ENCODE assay signal across 8 cellular contexts in genomic region chr14:81534510-81535074, GRCh38. TPM values are rescaled to one million over a fixed set of nuclear protein-coding genes. Genes with fewer than 3 reads are reported as not detected.
DNase-seq lines count a peak whose midpoint lies in the region; ATAC-seq and TF ChIP-seq lines count a peak whose summit lies in the region.

No MANE protein-coding gene starts in this region.

- RAD21 ChIA-PET in HCT116 (lab: Charles Lee; ENCODE audit: low non-redundant PET in 1 of 2, low total read pairs in 2 of 2, uncharacterized antibody in 2 of 2, unreplicated experiment in 2 of 2), result no interaction called here

- H3K36me3 Mint-ChIP-seq in activated naive CD8-positive, alpha-beta T cell treated with anti-CD3 and anti-CD28 coated beads for 36 hours, result no peaks in the 10 kb centered on the region
- H3K36me3 Mint-ChIP-seq in naive thymus-derived CD4-positive, alpha-beta T cell, result peaks cover 0 to 3% (median 0%) of the 10 kb centered on the region in 5 donors

- TF ChIP-seq RAD21 in HCT116 (IDR thresholded peaks at IDR 0.05; ENCODE audit: low read depth), result no peak

- peaks cover 19% of the 10 kb centered on the region for H3K79me2 ChIP-seq in HCT116 (ENCODE audit: insufficient read depth, low read length)

- peak overlapping the region; percentile 96 for H2AFZ ChIP-seq in HCT116 (ENCODE audit: low read depth, low read length, poor library complexity, severe bottlenecking)

- H3K27ac Mint-ChIP-seq in activated naive CD8-positive, alpha-beta T cell treated with anti-CD3 and anti-CD28 coated beads for 36 hours, result peak overlapping the region; percentile 84
- H3K27ac Mint-ChIP-seq in naive thymus-derived CD4-positive, alpha-beta T cell, result peak overlapping the region in 8 of 9 donors; percentile 64 to 97 (median 92)

- peak overlapping the region in 3 of 10 experiments; percentile 14 to 27 (median 26); a peak in 6 of 20 replicates for H3K4me3 ChIP-seq in BLaER1 treated with 17β-estradiol and CSF1 and Interleukin-3, amounts not matched to agents 10 nM and 100 nM
- H3K4me3 ChIP-seq in HCT116 (replicated peaks in 1 of 2; ENCODE audit: low read depth in 1 of 2, low read length in 2 of 2) (peak overlapping the region; percentile 22 to 77; a peak in 3 of 4 replicates), HAP-1 (no peak overlapping the region)
- H3K4me3 ChIP-seq in naive thymus-derived CD4-positive, alpha-beta T cell (ENCODE audit: low read length), result no peak overlapping the region

- H3K9me3 ChIP-seq in BLaER1 treated with 17β-estradiol and CSF1 and Interleukin-3, amounts not matched to agents 10 nM and 100 nM (replicated peaks in 1 of 11), result peaks cover 5 to 18% (median 13%) of the 10 kb centered on the region in 11 experiments; a peak in 18 of 22 replicates
- H3K9me3 ChIP-seq in HCT116 (ENCODE audit: control insufficient read depth in 1 of 2, insufficient read depth in 1 of 2, low read depth in 1 of 2, low read length in 2 of 2) (no peaks in the 10 kb centered on the region), HAP-1 (no peaks in the 10 kb centered on the region)
- H3K9me3 ChIP-seq in naive thymus-derived CD4-positive, alpha-beta T cell (ENCODE audit: control insufficient read depth in 2 of 3, low read length in 3 of 3), result no peaks in the 10 kb centered on the region

- peaks cover 5 to 14% (median 10%) of the 10 kb centered on the region in 11 experiments; a peak in 13 of 22 replicates for H3K36me3 ChIP-seq in BLaER1 treated with 17β-estradiol and CSF1 and Interleukin-3, amounts not matched to agents 10 nM and 100 nM
- H3K36me3 ChIP-seq in HCT116 (ENCODE audit: control insufficient read depth in 1 of 2, insufficient read depth in 2 of 2, low read length in 2 of 2), result no peaks in the 10 kb centered on the region
- H3K36me3 ChIP-seq in naive thymus-derived CD4-positive, alpha-beta T cell (ENCODE audit: control insufficient read depth in 2 of 3, insufficient read depth in 3 of 3, low read length in 3 of 3), result peaks cover 0 to 4% (median 0%) of the 10 kb centered on the region in 3 experiments
- H3K36me3 ChIP-seq in HAP-1 (replicated peaks), result 0 out of 2 replicates have a peak, but pooled peaks cover 2% of the 10 kb centered on the region

- ATAC-seq in HCT116 (no peak), HG03432 (IDR thresholded peaks at IDR 0.05; ENCODE audit: unreplicated experiment) (no peak)
- no peak for ATAC-seq in naive thymus-derived CD4-positive, alpha-beta T cell

- TF ChIP-seq CTCF in HCT116 (IDR thresholded peaks at IDR 0.05 in 2 of 3, conservative IDR thresholded peaks at IDR 0.05 in 1 of 3; ENCODE audit: borderline replicate concordance in 1 of 3, insufficient read depth in 1 of 3, low read depth in 2 of 3, low read length in 2 of 3), result no peak

- H3K4me2 ChIP-seq in BLaER1 treated with 17β-estradiol and CSF1 and Interleukin-3, amounts not matched to agents 10 nM and 100 nM, result peak overlapping the region; percentile 3 to 77 (median 32); a peak in 12 of 22 replicates
- peak overlapping the region; percentile 52 for H3K4me2 ChIP-seq in HCT116 (ENCODE audit: low read length)

- POLR2A ChIA-PET in HCT116 (lab: Charles Lee), result interaction anchor here (0.9 to 1.0 kb wide), 2 partner anchors 24 to 70 kb away, joined by 3 read pairs; no protein-coding TSS in a partner anchor
- POLR2A ChIA-PET in naive thymus-derived CD4-positive, alpha-beta T cell (lab: Charles Lee), result interaction anchor here (0.7 to 2.9 kb wide), 4 partner anchors 12 to 579 kb away, joined by 3 to 18 read pairs (median 16); partner anchors contain the start of gene GTF2A1

- TF ChIP-seq POLR2A in HCT116 (IDR thresholded peaks at IDR 0.05; ENCODE audit: borderline replicate concordance, extremely low read depth, insufficient read depth, insufficient read length), result no peak

- no TSS peak for BruUV-seq in HCT116 (replicated peaks; lab: Mats Ljungman, UMichigan)

- CTCF ChIA-PET in HCT116 (lab: Charles Lee), result no interaction called here
- CTCF ChIA-PET in naive thymus-derived CD4-positive, alpha-beta T cell (lab: Charles Lee), result interaction anchor here (1.5 kb wide), 1 partner anchor 70 kb away, joined by 7 read pairs; no protein-coding TSS in a partner anchor

- in situ Hi-C loops in HAP-1 (cut with MboI; ENCODE audit: low sequenced_read_pairs), result no loop called here

- H3K27me3 ChIP-seq in BLaER1 treated with 17β-estradiol and CSF1 and Interleukin-3, amounts not matched to agents 10 nM and 100 nM, result no peaks in the 10 kb centered on the region
- H3K27me3 ChIP-seq in HCT116 (ENCODE audit: insufficient read depth, low read length) (no peaks in the 10 kb centered on the region; the same call in 1 of the 2 replicates), HAP-1 (ENCODE audit: low read depth) (no peaks in the 10 kb centered on the region)
- H3K27me3 ChIP-seq in naive thymus-derived CD4-positive, alpha-beta T cell (ENCODE audit: control insufficient read depth in 2 of 2, insufficient read depth in 2 of 2, low read length in 2 of 2), result no peaks in the 10 kb centered on the region

- 0 out of 22 replicates have a peak overlapping the region, but pooled peaks of 1 of the 11 experiments have one; percentile 5 for H3K27ac ChIP-seq in BLaER1 treated with 17β-estradiol and CSF1 and Interleukin-3, amounts not matched to agents 10 nM and 100 nM
- H3K27ac ChIP-seq in HCT116 (ENCODE audit: low read depth, low read length), result no peak overlapping the region
- peak overlapping the region; percentile 37 for H3K27ac ChIP-seq in naive thymus-derived CD4-positive, alpha-beta T cell (ENCODE audit: low read depth, low read length)

- H3K4me1 Mint-ChIP-seq in activated naive CD8-positive, alpha-beta T cell treated with anti-CD3 and anti-CD28 coated beads for 36 hours, result peaks cover 32% of the 10 kb centered on the region
- peaks cover 29 to 62% (median 60%) of the 10 kb centered on the region in 7 donors for H3K4me1 Mint-ChIP-seq in naive thymus-derived CD4-positive, alpha-beta T cell

- DNase-seq in HCT116 (ENCODE audit: low read depth, low spot score) (no peak), NAMALWA (ENCODE audit: low spot score) (no peak), HAP-1 (ENCODE audit: low spot score in 2 of 2) (no peak)
- no peak for DNase-seq in activated naive CD8-positive, alpha-beta T cell treated with anti-CD3 and anti-CD28 coated beads for 36 hours
- DNase-seq in naive thymus-derived CD4-positive, alpha-beta T cell, result no peak
- no peak for DNase-seq in effector CD4-positive, alpha-beta T cell

- H4K20me1 ChIP-seq in BLaER1 treated with 17β-estradiol and CSF1 and Interleukin-3, amounts not matched to agents 10 nM and 100 nM, result peaks cover 6 to 40% (median 33%) of the 10 kb centered on the region in 11 experiments; a peak in 17 of 22 replicates
- no peaks in the 10 kb centered on the region for H4K20me1 ChIP-seq in HCT116 (ENCODE audit: insufficient read depth)

- peaks cover 11 to 59% (median 19%) of the 10 kb centered on the region in 10 experiments; a peak in 19 of 20 replicates for H3K4me1 ChIP-seq in BLaER1 treated with 17β-estradiol and CSF1 and Interleukin-3, amounts not matched to agents 10 nM and 100 nM
- H3K4me1 ChIP-seq in HCT116 (ENCODE audit: control insufficient read depth in 1 of 2, insufficient read depth in 2 of 2, low read length in 2 of 2) (peaks cover 6 to 15% of the 10 kb centered on the region in 2 experiments; a peak in 3 of 4 replicates), HAP-1 (peaks cover 11% of the 10 kb centered on the region)
- H3K4me1 ChIP-seq in naive thymus-derived CD4-positive, alpha-beta T cell (ENCODE audit: control insufficient read depth in 2 of 2, insufficient read depth in 2 of 2, low read length in 2 of 2), result peaks cover 22 to 24% of the 10 kb centered on the region in 2 donors

- peaks cover 6% of the 10 kb centered on the region for H3K27me3 Mint-ChIP-seq in activated naive CD8-positive, alpha-beta T cell treated with anti-CD3 and anti-CD28 coated beads for 36 hours
- peaks cover 5 to 11% (median 7%) of the 10 kb centered on the region in 5 donors for H3K27me3 Mint-ChIP-seq in naive thymus-derived CD4-positive, alpha-beta T cell

- intact Hi-C loops in HCT116 (cut with micrococcal nuclease), result loop anchor here (5.0 kb wide), 1 partner anchor 312 kb away; the partner anchor contains the start of gene GTF2A1
- intact Hi-C loops in naive thymus-derived CD4-positive, alpha-beta T cell (cut with micrococcal nuclease), result loop anchor here (1.0 to 5.0 kb wide), 7 partner anchors 11 to 594 kb away; partner anchors contain the start of genes CEP128 (in 2 of the 2) and TSHR (in 1 of the 2)

- H3K9me3 Mint-ChIP-seq in activated naive CD8-positive, alpha-beta T cell treated with anti-CD3 and anti-CD28 coated beads for 36 hours, result peaks cover 5% of the 10 kb centered on the region
- peaks cover 0 to 8% (median 3%) of the 10 kb centered on the region in 11 donors for H3K9me3 Mint-ChIP-seq in naive thymus-derived CD4-positive, alpha-beta T cell

- no peaks in the 10 kb centered on the region for H3K9me2 ChIP-seq in HCT116 (ENCODE audit: insufficient read depth)

- H3K4me3 Mint-ChIP-seq in activated naive CD8-positive, alpha-beta T cell treated with anti-CD3 and anti-CD28 coated beads for 36 hours, result peak overlapping the region; percentile 48
- peak overlapping the region; percentile 31 to 97 (median 94) for H3K4me3 Mint-ChIP-seq in naive thymus-derived CD4-positive, alpha-beta T cell

- no peak overlapping the region for H3K9ac ChIP-seq in BLaER1 treated with 17β-estradiol and CSF1 and Interleukin-3, amounts not matched to agents 10 nM and 100 nM
- no peak overlapping the region for H3K9ac ChIP-seq in HCT116 (ENCODE audit: low read length)

TF ChIP-seq in HCT116, 20 proteins besides CTCF, POLR2A, EP300 and RAD21 (continues in another document):
- TF ChIP-seq ZNF274 (IDR thresholded peaks at IDR 0.05; ENCODE audit: low read depth, low read length) (no peak), EZH2 (IDR thresholded peaks at IDR 0.05) (no peak), EZH2phosphoT487 (IDR thresholded peaks at IDR 0.05; ENCODE audit: borderline replicate concordance) (no peak)

RNA-seq across cellular contexts. Expression of gene SEL1L, which starts 0.9 kb away (rescaled TPM):
- 41.4 TPM for total RNA-seq in HCT116 (2021; ENCODE audit: unreplicated experiment)
- polyA plus RNA-seq in HCT116 (2012), result 23.3 and 27.2 TPM in 2 replicates
- 10 to 100 TPM; 56.0 to 58.7 TPM for total RNA-seq in activated naive CD8-positive, alpha-beta T cell treated with anti-CD3 and anti-CD28 coated beads for 36 hours
- 10 to 100 TPM; 43.5 to 72.2 (median 57.0) TPM for total RNA-seq in naive thymus-derived CD4-positive, alpha-beta T cell
- 10 to 100 TPM; 15.4 to 17.7 TPM for polyA plus RNA-seq in naive thymus-derived CD4-positive, alpha-beta T cell

Comparison
In these comparisons a context has a peak if more than half of its experiments do, and no peak if none do; other contexts are left out.
1. H3K4me3 ChIP-seq: peak in HCT116 (2 of 2); none in naive thymus-derived CD4-positive, alpha-beta T cell (single experiment) and HAP-1 (single experiment).